ENCODE assay signal across 22 cellular contexts in genomic region chr6:32298632-32299336, GRCh38.
DNase-seq lines count a peak whose midpoint lies in the region; ATAC-seq, FAIRE-seq and TF ChIP-seq lines count a peak whose summit lies in the region.
"Had no signal": no experiment of that assay in that cellular context is flagged by ENCODE, and none has a peak within 500 bp of the region (broad histone marks: within the 10 kb centered on the region; RNA-seq: fewer than 3 reads in every experiment).

No MANE protein-coding gene starts in this region.

- H3K4me3 ChIP-seq in ACC112 (ENCODE audit: low read depth, low read length) (peak overlapping the region; percentile 3; the same call in 1 of the 2 replicates), GM23248 (no peak overlapping the region), astrocyte (ENCODE audit: insufficient read depth, low read depth, low read length) (no peak overlapping the region)
- H3K4me3 ChIP-seq: mucosa of descending colon had no signal

- H3K79me2 ChIP-seq in ACC112 (ENCODE audit: control insufficient read depth, insufficient read depth, low read length, unreplicated experiment) (no peaks in the 10 kb centered on the region), GM23248 (ENCODE audit: insufficient read depth) (no peaks in the 10 kb centered on the region), astrocyte (ENCODE audit: insufficient read depth, low read length) (no peaks in the 10 kb centered on the region)

- H3K36me3 ChIP-seq in ACC112 (ENCODE audit: insufficient read depth, low read length) (no peaks in the 10 kb centered on the region), GM23248 (ENCODE audit: low read depth) (no peaks in the 10 kb centered on the region), astrocyte (ENCODE audit: insufficient read depth, low read length) (no peaks in the 10 kb centered on the region)

- H3K4me1 ChIP-seq in ACC112 (ENCODE audit: control insufficient read depth, insufficient read depth, low read length, unreplicated experiment) (peaks cover 21% of the 10 kb centered on the region), GM23248 (ENCODE audit: insufficient read depth) (no peaks in the 10 kb centered on the region), astrocyte (ENCODE audit: insufficient read depth, low read length) (no peaks in the 10 kb centered on the region), foreskin keratinocyte (peaks cover 3% of the 10 kb centered on the region)

- WGBS in GM23248 (ENCODE audit: low coverage in 1 of 2, low lambda C conversion rate in 2 of 2, missing lambda C conversion rate in 2 of 2), 2 experiments = 41 to 49% methylated on average over 3 of the region's 3 CpGs

- H3K9me3 ChIP-seq in GM23248 (ENCODE audit: low read depth) = no peaks in the 10 kb centered on the region
- H3K9me3 ChIP-seq in astrocyte (ENCODE audit: insufficient read depth, low read depth, low read length) = no peaks in the 10 kb centered on the region
- H3K9me3 ChIP-seq: mucosa of descending colon had no signal

- H3K9me3 Mint-ChIP-seq in astrocyte (ENCODE audit: unreplicated experiment) (no peaks in the 10 kb centered on the region), glutamatergic neuron (ENCODE audit: unreplicated experiment) (no peaks in the 10 kb centered on the region)
- H3K9me3 Mint-ChIP-seq: CD8-positive, alpha-beta T cell; type B pancreatic cell had no signal

- H3K27me3 Mint-ChIP-seq in astrocyte (ENCODE audit: low read depth, unreplicated experiment) = no peaks in the 10 kb centered on the region
- H3K27me3 Mint-ChIP-seq in glutamatergic neuron (ENCODE audit: unreplicated experiment) = no peaks in the 10 kb centered on the region

- no peaks in the 10 kb centered on the region for H3F3A ChIP-seq in GM23248 (ENCODE audit: insufficient read depth)

- in situ Hi-C loops in GM23248 (cut with MboI) = no loop called here

- H3K27ac Mint-ChIP-seq in astrocyte (ENCODE audit: unreplicated experiment) (no peak overlapping the region), glutamatergic neuron (ENCODE audit: unreplicated experiment) (no peak overlapping the region)
- H3K27ac Mint-ChIP-seq: CD8-positive, alpha-beta T cell; type B pancreatic cell had no signal

- H2AFZ ChIP-seq in ACC112 (ENCODE audit: low read length, unreplicated experiment) (no peak overlapping the region), GM23248 (no peak overlapping the region), astrocyte (ENCODE audit: low read depth, low read length) (no peak overlapping the region)

- no peak for FAIRE-seq in astrocyte (lab: Jason Lieb, UNC)
- FAIRE-seq: RCC 7860 had no signal

- H4K20me1 ChIP-seq in GM23248 (ENCODE audit: insufficient read depth) (no peaks in the 10 kb centered on the region), astrocyte (ENCODE audit: insufficient read depth, low read length) (no peaks in the 10 kb centered on the region)

- H3K36me3 Mint-ChIP-seq in astrocyte (ENCODE audit: low read depth, unreplicated experiment) (no peaks in the 10 kb centered on the region), glutamatergic neuron (ENCODE audit: unreplicated experiment) (no peaks in the 10 kb centered on the region)
- H3K36me3 Mint-ChIP-seq: CD8-positive, alpha-beta T cell; type B pancreatic cell had no signal

- no peaks in the 10 kb centered on the region for H3K27me3 ChIP-seq in ACC112 (ENCODE audit: insufficient read depth, low read length)
- no peaks in the 10 kb centered on the region for H3K27me3 ChIP-seq in GM23248 (replicated peaks; ENCODE audit: insufficient read depth)
- no peaks in the 10 kb centered on the region for H3K27me3 ChIP-seq in astrocyte (ENCODE audit: insufficient read depth, low read length)
- peaks cover 5% of the 10 kb centered on the region for H3K27me3 ChIP-seq in foreskin keratinocyte

- peak; percentile 30 for DNase-seq in GM23248
- peak; percentile 36 for DNase-seq in astrocyte (ENCODE audit: low read depth)
- DNase-seq in foreskin keratinocyte = peak; percentile 6 to 7
- DNase-seq in glutamatergic neuron = no peak
- no peak for DNase-seq in HK-2 (ENCODE audit: unreplicated experiment)
- no peak for DNase-seq in stimulated activated CD4-positive, alpha-beta T cell treated with anti-CD3 and anti-CD28 coated beads, Interleukin-4, amount 100 ng/mL, for 1 hour
- DNase-seq: activated effector memory CD4-positive, alpha-beta T cell treated with Interleukin-2 at 50 U/mL for 16 hours; amygdala; CD8-positive, alpha-beta T cell; effector CD8-positive, alpha-beta T cell; left ventricle myocardium superior; mucosa of descending colon; NCI-H1417; NCI-H2171; NCI-H748 treated with DMSO at 0.1 percent for 48 hours; retina; stimulated activated naive CD8-positive, alpha-beta T cell treated with anti-CD3 and anti-CD28 coated beads, Interleukin-15, Interleukin-2, amounts not matched to agents 100 U/mL and 50 U/mL, for 24 hours had no signal

- H3K4me1 Mint-ChIP-seq in astrocyte (ENCODE audit: low read depth, unreplicated experiment) (no peaks in the 10 kb centered on the region), glutamatergic neuron (ENCODE audit: low read depth, unreplicated experiment) (no peaks in the 10 kb centered on the region)

- H3K4me3 Mint-ChIP-seq in astrocyte (ENCODE audit: unreplicated experiment) = no peak overlapping the region
- H3K4me3 Mint-ChIP-seq in glutamatergic neuron (ENCODE audit: unreplicated experiment) = no peak overlapping the region
- H3K4me3 Mint-ChIP-seq: CD8-positive, alpha-beta T cell; type B pancreatic cell had no signal

- no peaks in the 10 kb centered on the region for H3K9me2 ChIP-seq in GM23248 (ENCODE audit: insufficient read depth)

- H3K9ac ChIP-seq in GM23248 = no peak overlapping the region
- no peak overlapping the region for H3K9ac ChIP-seq in astrocyte (ENCODE audit: low read length)

- TF ChIP-seq CTCF in astrocyte (IDR thresholded peaks at IDR 0.05; ENCODE audit: insufficient read depth, low read depth, low read length) (no peak), foreskin keratinocyte (conservative IDR thresholded peaks at IDR 0.05) (no peak), glutamatergic neuron (IDR thresholded peaks at IDR 0.05; ENCODE audit: partially characterized antibody, unreplicated experiment) (no peak)

- no peak for ATAC-seq in foreskin keratinocyte
- no peak for ATAC-seq in GM21825 (IDR thresholded peaks at IDR 0.05; ENCODE audit: unreplicated experiment)
- ATAC-seq: activated CD4-positive, CD25-positive, alpha-beta regulatory T cell treated with anti-CD3 and anti-CD28 coated beads, Interleukin-2, amount 50 U/mL, for 24 hours; CD8-positive, alpha-beta T cell; left ventricle myocardium superior; mucosa of descending colon; stimulated activated naive CD8-positive, alpha-beta T cell treated with anti-CD3 and anti-CD28 coated beads, Interleukin-15, Interleukin-2, amounts not matched to agents 100 U/mL and 50 U/mL, for 24 hours had no signal

- no peak overlapping the region for H3K4me2 ChIP-seq in GM23248 (ENCODE audit: unreplicated experiment)
- H3K4me2 ChIP-seq in astrocyte (ENCODE audit: low read length) = no peak overlapping the region

- H3K27ac ChIP-seq in ACC112 (ENCODE audit: low read depth, low read length) (peak overlapping the region; percentile 39), GM23248 (no peak overlapping the region), astrocyte (ENCODE audit: low read depth, low read length) (no peak overlapping the region), foreskin keratinocyte (no peak overlapping the region)

Comparison
In these comparisons a context has a peak if more than half of its experiments do, and no peak if none do; other contexts are left out.
1. DNase-seq: peak in GM23248 (single experiment), astrocyte (single experiment) and foreskin keratinocyte (2 of 2); none in glutamatergic neuron (single experiment), HK-2 (single experiment) and stimulated activated CD4-positive, alpha-beta T cell treated with anti-CD3 and anti-CD28 coated beads, Interleukin-4, amount 100 ng/mL, for 1 hour (single experiment).